12 cellular contexts compared by ENCODE assay signal in the genomic region with DNA sequence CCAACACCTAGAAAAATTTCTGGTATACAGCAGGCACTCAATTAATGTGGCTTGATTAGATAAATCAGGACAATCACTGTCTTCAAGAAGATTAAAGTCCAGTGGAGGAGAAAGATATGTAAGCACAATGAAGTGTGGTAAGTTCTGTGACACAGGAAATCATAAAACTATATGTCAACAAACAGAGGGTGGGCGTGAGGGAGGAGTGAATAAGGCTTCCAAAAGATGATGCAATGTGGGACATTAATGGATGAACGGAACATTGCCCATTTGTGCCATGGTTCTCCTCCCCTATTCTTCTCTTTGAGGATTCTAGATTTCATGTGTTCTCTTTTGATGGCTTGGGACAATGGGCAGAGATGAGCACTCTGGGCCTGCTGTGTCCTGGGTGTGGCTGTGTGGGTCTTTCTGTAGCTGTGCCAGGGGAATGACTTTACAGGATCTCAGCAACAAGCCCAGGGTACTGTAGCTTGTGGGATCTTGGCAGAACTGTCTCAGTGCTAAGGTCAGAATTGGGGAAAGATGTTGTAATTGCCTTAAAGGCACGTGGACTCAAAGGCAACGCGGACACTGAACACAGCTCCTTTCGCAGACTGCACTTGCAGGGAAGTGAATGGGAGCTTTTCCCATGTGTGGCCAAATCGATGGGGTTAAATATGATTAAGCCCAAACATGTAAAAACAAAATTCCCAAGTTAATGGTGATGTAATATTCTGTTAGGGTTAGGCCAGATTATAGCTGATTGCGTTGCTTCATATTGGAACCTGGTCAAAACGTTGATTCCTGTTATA.
DNase-seq lines count a peak whose midpoint lies in the region; ATAC-seq and TF ChIP-seq lines count a peak whose summit lies in the region.
"Had no signal": no experiment of that assay in that cellular context is flagged by ENCODE, and none has a peak within 500 bp of the region (broad histone marks: within the 10 kb centered on the region; RNA-seq: fewer than 3 reads in every experiment).

No MANE protein-coding gene starts in this region.

- WGBS in trophoblast cell (ENCODE audit: extremely low coverage, insufficient coverage, insufficient read length), result no CpG with 5 or more reads among the region's 9 CpGs

- H3K4me1 ChIP-seq in gastrocnemius medialis (no peaks in the 10 kb centered on the region), trophoblast cell (ENCODE audit: control insufficient read depth in 1 of 2, insufficient read depth in 2 of 2, low read length in 2 of 2) (peaks cover 0 to 2% of the 10 kb centered on the region in 2 experiments)

- H4K91ac ChIP-seq in trophoblast cell (ENCODE audit: low read depth, low read length), result no peak overlapping the region

- H3K27me3 ChIP-seq in gastrocnemius medialis (no peaks in the 10 kb centered on the region), trophoblast cell (ENCODE audit: insufficient read depth, low read length) (no peaks in the 10 kb centered on the region)

- intact Hi-C loops in gastrocnemius medialis (cut with DNase I; ENCODE audit: low total_unique reads), result no loop called here

- ATAC-seq in gastrocnemius medialis, result peak; percentile 77 to 81

- H2BK12ac ChIP-seq in trophoblast cell (ENCODE audit: low read length), result no peak overlapping the region

- no peak overlapping the region for H3K4ac ChIP-seq in trophoblast cell (ENCODE audit: low read depth, low read length)

- no peaks in the 10 kb centered on the region for H3K79me1 ChIP-seq in trophoblast cell (ENCODE audit: low read length)

- no peak for TF ChIP-seq CTCF in foreskin fibroblast (IDR thresholded peaks at IDR 0.05; ENCODE audit: low read depth, low read length)
- TF ChIP-seq CTCF in gastrocnemius medialis (IDR thresholded peaks at IDR 0.05 in 4 of 5, conservative IDR thresholded peaks at IDR 0.05 in 1 of 5), result no peak

- H2BK120ac ChIP-seq in trophoblast cell (ENCODE audit: insufficient read depth, low read length, poor library complexity), result no peak overlapping the region

- H3K14ac ChIP-seq in trophoblast cell (ENCODE audit: low read length), result no peak overlapping the region

- H3K27ac ChIP-seq in SK-N-MC (0 out of 2 replicates have a peak overlapping the region, but pooled peaks have one; percentile 30), gastrocnemius medialis (no peak overlapping the region), trophoblast cell (ENCODE audit: low read depth, low read length) (no peak overlapping the region)

- H3K4me3 ChIP-seq in SK-N-MC (no peak overlapping the region), foreskin fibroblast (ENCODE audit: low read depth in 1 of 2, low read length in 2 of 2) (no peak overlapping the region), gastrocnemius medialis (no peak overlapping the region), trophoblast cell (ENCODE audit: low read depth, low read length) (no peak overlapping the region)

- H3K18ac ChIP-seq in trophoblast cell (ENCODE audit: low read length), result no peak overlapping the region

- TF ChIP-seq POLR2A in gastrocnemius medialis (IDR thresholded peaks at IDR 0.05), result no peak

- H4K8ac ChIP-seq in trophoblast cell (ENCODE audit: low read depth, low read length), result no peak overlapping the region

- H3K36me3 ChIP-seq in SK-N-MC (ENCODE audit: insufficient read depth, low read length), result no peaks in the 10 kb centered on the region
- no peaks in the 10 kb centered on the region for H3K36me3 ChIP-seq in gastrocnemius medialis
- no peaks in the 10 kb centered on the region for H3K36me3 ChIP-seq in trophoblast cell (ENCODE audit: control insufficient read depth in 1 of 2, insufficient read depth in 2 of 2, low read length in 2 of 2)

- in situ Hi-C loops in gastrocnemius medialis (cut with MboI; ENCODE audit: low sequenced_read_pairs in 4 of 4) (no loop called here), G401 (cut with HindIII; ENCODE audit: low sequenced_read_pairs) (no loop called here)

- H3K4me2 ChIP-seq in trophoblast cell (ENCODE audit: low read length), result no peak overlapping the region

- H3K9ac ChIP-seq in SK-N-MC (ENCODE audit: insufficient read length), result no peak overlapping the region
- H3K9ac ChIP-seq in trophoblast cell (ENCODE audit: low read length), result no peak overlapping the region

- DNase-seq in H4 (ENCODE audit: low spot score) (peak; percentile 73), SK-N-MC (ENCODE audit: low read depth, low spot score) (no peak), foreskin fibroblast (peak; percentile 40 to 67), gastrocnemius medialis (peak; percentile 44 to 67), G401 (ENCODE audit: low spot score) (no peak), trophoblast cell (no peak), GDM1 (lab: John Stamatoyannopoulos, UW) (no peak), NCI-H524 (lab: John Stamatoyannopoulos, UW) (no peak)
- DNase-seq: activated CD4-positive, alpha-beta T cell treated with anti-CD3 and anti-CD28 coated beads, Interleukin-2, amount 50 U/mL, for 4 hours; CD8-positive, alpha-beta memory T cell; glutamatergic neuron; NCI-H146 had no signal

- H4K12ac ChIP-seq in trophoblast cell (ENCODE audit: low read depth, low read length), result no peak overlapping the region

- H2AFZ ChIP-seq in trophoblast cell (ENCODE audit: insufficient read depth, low read length, poor library complexity), result no peak overlapping the region

- no peaks in the 10 kb centered on the region for H3K79me2 ChIP-seq in trophoblast cell (ENCODE audit: control insufficient read depth, insufficient read depth, low read length, poor library complexity)

- H2AK5ac ChIP-seq in trophoblast cell (ENCODE audit: low read length), result no peak overlapping the region

- no peaks in the 10 kb centered on the region for H3K9me3 ChIP-seq in SK-N-MC (ENCODE audit: low read depth, low read length)
- H3K9me3 ChIP-seq in gastrocnemius medialis, result no peaks in the 10 kb centered on the region
- H3K9me3 ChIP-seq in trophoblast cell (ENCODE audit: insufficient read depth, low read depth, low read length), result no peaks in the 10 kb centered on the region

- no peak overlapping the region for H3K23ac ChIP-seq in trophoblast cell (ENCODE audit: low read length)

- H2BK5ac ChIP-seq in trophoblast cell (ENCODE audit: low read depth, low read length, poor library complexity), result no peak overlapping the region

Comparison
In these comparisons a context has a peak if more than half of its experiments do, and no peak if none do; other contexts are left out.
1. DNase-seq: peak in H4 (single experiment), foreskin fibroblast (2 of 2) and gastrocnemius medialis (2 of 2); none in SK-N-MC (single experiment), G401 (single experiment), trophoblast cell (0 of 2), GDM1 (single experiment) and NCI-H524 (0 of 2).